ENCODE assay signal across 25 cellular contexts in the genomic region with DNA sequence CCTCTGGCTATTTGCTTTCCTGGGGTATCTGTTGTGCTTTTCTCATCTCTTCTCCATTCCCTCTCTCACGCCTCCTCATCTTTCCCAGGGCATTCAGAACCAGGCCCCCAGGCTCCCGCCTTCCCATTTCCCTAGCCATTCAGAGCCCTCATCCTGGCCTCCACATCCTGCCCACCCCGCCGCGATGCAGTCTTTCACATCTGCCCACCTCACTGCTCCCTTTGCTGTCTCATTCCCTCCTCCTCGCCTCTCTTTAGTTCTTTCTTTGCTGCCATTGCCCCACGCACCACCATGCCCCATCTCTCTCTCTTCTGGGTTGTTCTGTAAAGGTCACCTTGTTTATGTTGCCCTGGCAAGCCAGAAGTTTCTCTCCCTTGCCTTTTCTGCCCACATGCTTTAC.
"Had no signal": no experiment of that assay in that cellular context is flagged by ENCODE, and none has a peak within 500 bp of the region (broad histone marks: within the 10 kb centered on the region; RNA-seq: fewer than 3 reads in every experiment).

No MANE protein-coding gene starts in this region.

- ATAC-seq: effector memory CD8-positive, alpha-beta T cell; esophagus mucosa; gastroesophageal sphincter; heart right ventricle; left cardiac atrium; left lung; left ventricle myocardium superior; lower lobe of right lung; mucosa of descending colon had no signal

- H3K4me3 Mint-ChIP-seq: effector memory CD8-positive, alpha-beta T cell; endodermal cell; mesothelial cell of epicardium had no signal

- H3K9me3 Mint-ChIP-seq: effector memory CD8-positive, alpha-beta T cell; endodermal cell; mesothelial cell of epicardium had no signal

- H3K27ac Mint-ChIP-seq: effector memory CD8-positive, alpha-beta T cell; endodermal cell; mesothelial cell of epicardium had no signal

- H3K27me3 ChIP-seq: colonic mucosa, esophagus squamous epithelium, gastroesophageal sphincter, heart right ventricle, left lung had no signal

- H3K4me1 Mint-ChIP-seq: endodermal cell, mesothelial cell of epicardium had no signal

- H3K27ac ChIP-seq: colonic mucosa, epithelial cell of prostate, esophagus squamous epithelium, gastroesophageal sphincter, heart right ventricle, left lung, lower lobe of right lung had no signal

- FAIRE-seq: endometrium, frontal cortex, islet of Langerhans, keratinocyte had no signal

- H3K36me3 ChIP-seq: colonic mucosa had no signal

- DNase-seq: cerebellar nuclear complex; colonic mucosa; dermis blood vessel endothelial cell; effector CD8-positive, alpha-beta T cell; effector memory CD8-positive, alpha-beta T cell; endodermal cell; erythroblast; esophagus squamous epithelium; foreskin fibroblast; heart right ventricle; hippocampal formation; left cardiac atrium; left lung; left ventricle myocardium superior; lower lobe of right lung; mesenchymal stem cell; mucosa of descending colon had no signal

- H3K4me1 ChIP-seq: colonic mucosa, esophagus squamous epithelium, gastroesophageal sphincter, heart right ventricle, left lung, lower lobe of right lung had no signal

- H3K4me3 ChIP-seq: colonic mucosa, esophagus squamous epithelium, gastroesophageal sphincter, heart right ventricle, left lung, lower lobe of right lung, mucosa of descending colon had no signal

- H3K9me3 ChIP-seq: colonic mucosa, esophagus squamous epithelium, gastroesophageal sphincter, heart right ventricle, left lung, lower lobe of right lung, mucosa of descending colon had no signal
